Comparison of ENCODE assay signal across 18 cellular contexts in genomic region chr15:68735610-68736009, GRCh38.
DNase-seq lines count a peak whose midpoint lies in the region; ATAC-seq and TF ChIP-seq lines count a peak whose summit lies in the region.
"Had no signal": no experiment of that assay in that cellular context is flagged by ENCODE, and none has a peak within 500 bp of the region (broad histone marks: within the 10 kb centered on the region; RNA-seq: fewer than 3 reads in every experiment).

No MANE protein-coding gene starts in this region.

- no peak for TF ChIP-seq POLR2A in vagina (IDR thresholded peaks at IDR 0.05)

- H2AFZ ChIP-seq in Karpas-422 (ENCODE audit: low read length): no peak overlapping the region

- H3K4me3 Mint-ChIP-seq in endodermal cell (no peak overlapping the region), nephron progenitor cell (no peak overlapping the region)
- no peak overlapping the region for H3K4me3 Mint-ChIP-seq in stimulated activated naive B cell treated with anti-CD40 and anti-IgM and Interleukin-4, amounts not matched to agents 10 μg/mL and 1 μg/mL and 100 μg/mL, for 72 hours
- H3K4me3 Mint-ChIP-seq: CD4-positive, alpha-beta T cell; CD8-positive, alpha-beta T cell had no signal

- H3K4me3 ChIP-seq in Karpas-422 (ENCODE audit: low read length) (no peak overlapping the region), endodermal cell (ENCODE audit: low read length) (peak overlapping the region; percentile 26), neutrophil (ENCODE audit: low read depth in 1 of 2, low read length in 1 of 2) (no peak overlapping the region), vagina (no peak overlapping the region)
- H3K4me3 ChIP-seq: BLaER1 treated with 17β-estradiol and CSF1 and Interleukin-3, amounts not matched to agents 10 nM and 100 nM had no signal

- H3K4me1 ChIP-seq in Karpas-422 (ENCODE audit: low read length): peaks cover 5% of the 10 kb centered on the region
- peaks cover 11% of the 10 kb centered on the region for H3K4me1 ChIP-seq in endodermal cell (ENCODE audit: control insufficient read depth, insufficient read depth, low read length)
- H3K4me1 ChIP-seq in neutrophil (ENCODE audit: control insufficient read depth in 1 of 2, insufficient read depth in 1 of 2, low read depth in 1 of 2, low read length in 1 of 2): peaks cover 20 to 25% of the 10 kb centered on the region in 2 experiments
- peaks cover 3% of the 10 kb centered on the region for H3K4me1 ChIP-seq in vagina

- no peaks in the 10 kb centered on the region for H3K9me3 ChIP-seq in Karpas-422 (ENCODE audit: low read length)
- H3K9me3 ChIP-seq in endodermal cell (ENCODE audit: control insufficient read depth, low read length): peaks cover 20% of the 10 kb centered on the region
- no peaks in the 10 kb centered on the region for H3K9me3 ChIP-seq in neutrophil
- H3K9me3 ChIP-seq in vagina: no peaks in the 10 kb centered on the region
- H3K9me3 ChIP-seq: BLaER1 treated with 17β-estradiol and CSF1 and Interleukin-3, amounts not matched to agents 10 nM and 100 nM; Caco-2 had no signal

- H3K9ac ChIP-seq in Karpas-422 (ENCODE audit: low read length) (no peak overlapping the region), endodermal cell (ENCODE audit: extremely low read depth, low read length, poor library complexity, severe bottlenecking) (no peak overlapping the region)
- H3K9ac ChIP-seq: BLaER1 treated with 17β-estradiol and CSF1 and Interleukin-3, amounts not matched to agents 10 nM and 100 nM had no signal

- H3K27me3 Mint-ChIP-seq in endodermal cell (ENCODE audit: insufficient read depth) (peaks cover 8% of the 10 kb centered on the region), nephron progenitor cell (ENCODE audit: low read depth, poor library complexity) (peaks cover 11% of the 10 kb centered on the region)
- H3K27me3 Mint-ChIP-seq in stimulated activated naive B cell treated with anti-CD40 and anti-IgM and Interleukin-4, amounts not matched to agents 10 μg/mL and 1 μg/mL and 100 μg/mL, for 72 hours: peaks cover 8 to 10% of the 10 kb centered on the region in 2 donors

- H3K4me1 Mint-ChIP-seq in endodermal cell: peaks cover 40% of the 10 kb centered on the region
- H3K4me1 Mint-ChIP-seq in stimulated activated naive B cell treated with anti-CD40 and anti-IgM and Interleukin-4, amounts not matched to agents 10 μg/mL and 1 μg/mL and 100 μg/mL, for 72 hours: peaks cover 29 to 34% of the 10 kb centered on the region in 2 donors
- H3K4me1 Mint-ChIP-seq in nephron progenitor cell: peaks cover 11% of the 10 kb centered on the region

- H3K27ac ChIP-seq in Karpas-422 (ENCODE audit: low read length) (no peak overlapping the region), endodermal cell (ENCODE audit: low read depth, low read length) (no peak overlapping the region), neutrophil (peak overlapping the region; percentile 26), vagina (no peak overlapping the region)
- H3K27ac ChIP-seq: BLaER1 treated with 17β-estradiol and CSF1 and Interleukin-3, amounts not matched to agents 10 nM and 100 nM; C4-2B had no signal

- H3K79me2 ChIP-seq in Karpas-422 (ENCODE audit: low read length): no peaks in the 10 kb centered on the region

- ATAC-seq in stimulated activated naive B cell treated with anti-CD40 and anti-IgM and Interleukin-4, amounts not matched to agents 10 μg/mL and 1 μg/mL and 100 μg/mL, for 72 hours (replicated peaks): peak; percentile 74 to 80
- ATAC-seq: CD8-positive, alpha-beta T cell had no signal

- DNase-seq in Karpas-422: peak; percentile 31
- no peak for DNase-seq in endodermal cell
- no peak for DNase-seq in stimulated activated naive B cell treated with anti-CD40 and anti-IgM and Interleukin-4, amounts not matched to agents 10 μg/mL and 1 μg/mL and 100 μg/mL, for 72 hours
- DNase-seq in nephron progenitor cell: no peak
- DNase-seq in cardiac septum (ENCODE audit: low spot score): no peak
- DNase-seq in activated CD4-positive, alpha-beta T cell treated with anti-CD3 and anti-CD28 coated beads for 4 hours: no peak
- DNase-seq in vagina (ENCODE audit: extremely low spot score in 2 of 2): no peak
- DNase-seq: 8988T; ACHN; Caco-2; Calu3; CD4-positive, alpha-beta T cell; CD8-positive, alpha-beta T cell; DMS79 treated with DMSO at 0.1 percent for 48 hours; GF-D8 had no signal

- H3K27me3 ChIP-seq in Karpas-422 (ENCODE audit: low read length): no peaks in the 10 kb centered on the region
- no peaks in the 10 kb centered on the region for H3K27me3 ChIP-seq in endodermal cell (ENCODE audit: control insufficient read depth, insufficient read depth, low read length, poor library complexity, severe bottlenecking)
- H3K27me3 ChIP-seq in neutrophil: no peaks in the 10 kb centered on the region
- H3K27me3 ChIP-seq in vagina: no peaks in the 10 kb centered on the region
- H3K27me3 ChIP-seq: BLaER1 treated with 17β-estradiol and CSF1 and Interleukin-3, amounts not matched to agents 10 nM and 100 nM had no signal

- H3K36me3 ChIP-seq in Karpas-422 (ENCODE audit: insufficient read depth, low read length) (no peaks in the 10 kb centered on the region), endodermal cell (ENCODE audit: control insufficient read depth, insufficient read depth, low read length) (no peaks in the 10 kb centered on the region), neutrophil (no peaks in the 10 kb centered on the region), vagina (no peaks in the 10 kb centered on the region)
- H3K36me3 ChIP-seq: BLaER1 treated with 17β-estradiol and CSF1 and Interleukin-3, amounts not matched to agents 10 nM and 100 nM had no signal

- H3K9me2 ChIP-seq in Karpas-422 (replicated peaks; ENCODE audit: insufficient read depth, low read length): no peaks in the 10 kb centered on the region

- H3K27ac Mint-ChIP-seq in endodermal cell: no peak overlapping the region
- no peak overlapping the region for H3K27ac Mint-ChIP-seq in stimulated activated naive B cell treated with anti-CD40 and anti-IgM and Interleukin-4, amounts not matched to agents 10 μg/mL and 1 μg/mL and 100 μg/mL, for 72 hours
- H3K27ac Mint-ChIP-seq in nephron progenitor cell: no peak overlapping the region
- H3K27ac Mint-ChIP-seq: CD4-positive, alpha-beta T cell; CD8-positive, alpha-beta T cell had no signal

- no peak for TF ChIP-seq CTCF in endodermal cell (conservative IDR thresholded peaks at IDR 0.05)
- TF ChIP-seq CTCF in neutrophil (IDR thresholded peaks at IDR 0.05): no peak
- no peak for TF ChIP-seq CTCF in nephron progenitor cell (IDR thresholded peaks at IDR 0.05)
- no peak for TF ChIP-seq CTCF in vagina (IDR thresholded peaks at IDR 0.05)

- H3K4me2 ChIP-seq in Karpas-422 (ENCODE audit: low read depth, low read length, poor library complexity, severe bottlenecking): no peak overlapping the region

- H3K36me3 Mint-ChIP-seq in endodermal cell (ENCODE audit: low read depth) (no peaks in the 10 kb centered on the region), nephron progenitor cell (ENCODE audit: low read depth) (no peaks in the 10 kb centered on the region)
- no peaks in the 10 kb centered on the region for H3K36me3 Mint-ChIP-seq in stimulated activated naive B cell treated with anti-CD40 and anti-IgM and Interleukin-4, amounts not matched to agents 10 μg/mL and 1 μg/mL and 100 μg/mL, for 72 hours
- H3K36me3 Mint-ChIP-seq: CD8-positive, alpha-beta T cell had no signal

- intact Hi-C loops in cardiac septum (cut with DNase I): no loop called here
- intact Hi-C loops in vagina (cut with DNase I): no loop called here

- H4K20me1 ChIP-seq in Karpas-422 (ENCODE audit: insufficient read depth, low read depth, low read length): no peaks in the 10 kb centered on the region
- H4K20me1 ChIP-seq: BLaER1 treated with 17β-estradiol and CSF1 and Interleukin-3, amounts not matched to agents 10 nM and 100 nM had no signal

- H3K9me3 Mint-ChIP-seq in endodermal cell (no peaks in the 10 kb centered on the region), nephron progenitor cell (no peaks in the 10 kb centered on the region)
- no peaks in the 10 kb centered on the region for H3K9me3 Mint-ChIP-seq in stimulated activated naive B cell treated with anti-CD40 and anti-IgM and Interleukin-4, amounts not matched to agents 10 μg/mL and 1 μg/mL and 100 μg/mL, for 72 hours
- H3K9me3 Mint-ChIP-seq: CD4-positive, alpha-beta T cell; CD8-positive, alpha-beta T cell had no signal
